ENCODE assay signal across 9 cellular contexts in the genomic region with DNA sequence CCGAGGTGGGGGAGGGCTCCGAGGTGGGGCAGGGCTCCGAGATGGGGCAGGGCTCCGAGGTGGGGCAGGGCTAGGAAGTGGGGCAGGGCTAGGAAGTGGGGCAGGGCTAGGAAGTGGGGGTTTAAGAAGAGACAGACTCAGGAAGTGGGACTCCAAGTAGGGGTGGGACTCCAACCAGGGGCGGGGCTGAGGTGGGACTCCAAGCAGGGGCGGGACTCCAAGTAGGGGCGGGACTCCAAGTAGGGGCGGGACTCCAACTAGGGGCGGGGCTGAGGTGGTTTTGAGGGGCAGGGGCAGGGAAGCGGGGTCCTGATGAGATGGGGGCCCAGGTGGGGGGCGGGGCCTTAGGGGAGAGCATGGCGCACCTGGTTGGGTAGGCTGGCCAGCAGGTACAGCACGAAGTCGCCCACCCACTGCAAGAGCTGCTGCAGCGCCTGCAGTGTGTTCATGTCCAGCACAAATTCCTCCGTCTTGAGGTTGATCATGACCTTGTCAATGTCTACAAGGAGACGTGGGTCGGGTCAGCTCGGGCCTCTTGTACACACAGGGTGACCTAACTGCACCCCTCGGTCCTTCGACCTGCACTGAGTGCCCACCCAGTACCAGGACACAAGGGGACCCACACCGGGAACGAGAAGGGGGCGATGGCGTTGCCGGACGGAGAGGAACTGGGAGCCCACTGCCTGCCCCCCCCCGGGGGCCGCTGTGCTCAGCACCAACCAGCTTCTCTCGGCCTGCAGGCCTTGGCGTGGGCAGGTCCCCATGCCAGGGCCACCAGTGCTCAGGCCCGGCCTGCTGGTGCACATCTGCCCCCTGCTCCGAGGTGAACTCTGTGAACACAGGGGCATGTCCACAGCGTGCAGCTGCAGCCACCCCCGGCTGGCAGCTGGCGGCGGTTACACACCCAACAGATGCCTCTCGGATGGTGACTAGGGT. TPM values are rescaled to one million over a fixed set of nuclear protein-coding genes. Genes with fewer than 3 reads are reported as not detected.
DNase-seq lines count a peak whose midpoint lies in the region.
"Had no signal": no experiment of that assay in that cellular context is flagged by ENCODE, and none has a peak within 500 bp of the region (broad histone marks: within the 10 kb centered on the region; RNA-seq: fewer than 3 reads in every experiment).

No MANE protein-coding gene starts in this region.

- H3K4me3 ChIP-seq in MG63: no peak overlapping the region
- H3K4me3 ChIP-seq: thoracic aorta had no signal

- DNase-seq in D341Med (ENCODE audit: low spot score) (peak; percentile 61), NAMALWA (ENCODE audit: low spot score) (peak; percentile 91), glomerular visceral epithelial cell (ENCODE audit: extremely low spot score) (peak; percentile 41), NCI-H446 treated with DMSO at 0.1 percent for 48 hours (lab: John Stamatoyannopoulos, UW) (no peak), MG63 (no peak), NCI-H146 (lab: John Stamatoyannopoulos, UW) (no peak)
- DNase-seq in activated CD8-positive, alpha-beta memory T cell treated with anti-CD3 and anti-CD28 coated beads for 1 hour (ENCODE audit: extremely low read depth in 1 of 2, low read depth in 1 of 2): peak; percentile 52 to 56
- peak; percentile 62 to 88 (median 70) for DNase-seq in stimulated activated naive CD4-positive, alpha-beta T cell (lab: John Stamatoyannopoulos, UW)

- H3K36me3 ChIP-seq in MG63: peaks cover 5% of the 10 kb centered on the region; the same call in 1 of the 2 replicates

- H3K9me3 ChIP-seq in MG63: no peaks in the 10 kb centered on the region
- H3K9me3 ChIP-seq: thoracic aorta had no signal

- H3K27me3 ChIP-seq in MG63: no peaks in the 10 kb centered on the region

RNA-seq across cellular contexts. Expression of a gene that starts 13.9 kb away (rescaled TPM):
- total RNA-seq in MG63 (2014; rRNA removed; shearing (Covaris generic); ENCODE audit: low replicate concordance): 2.8 TPM in 1 of 2 replicates, not detected in the other

RNA-seq across cellular contexts. Expression of a gene that starts 19.6 kb away (rescaled TPM):
- total RNA-seq in MG63 (2014; rRNA removed; shearing (Covaris generic); ENCODE audit: low replicate concordance): 18.1 and 20.4 TPM in 2 replicates

RNA-seq across cellular contexts. Expression of a gene that starts 19.9 kb away (rescaled TPM):
- total RNA-seq in MG63 (2014; rRNA removed; shearing (Covaris generic); ENCODE audit: low replicate concordance): not detected in 2 replicates
- total RNA-seq: thoracic aorta had no signal

RNA-seq across cellular contexts. Expression of a gene that starts 21.2 kb away (rescaled TPM):
- not detected in 2 replicates for total RNA-seq in MG63 (2014; rRNA removed; shearing (Covaris generic); ENCODE audit: low replicate concordance)

RNA-seq across cellular contexts. Expression of a gene that starts 32.6 kb away (rescaled TPM):
- not detected in 2 replicates for total RNA-seq in MG63 (2014; rRNA removed; shearing (Covaris generic); ENCODE audit: low replicate concordance)
- total RNA-seq: thoracic aorta had no signal

Comparison
In these comparisons a context has a peak if more than half of its experiments do, and no peak if none do; other contexts are left out.
1. DNase-seq: peak in D341Med (single experiment), NAMALWA (single experiment), activated CD8-positive, alpha-beta memory T cell treated with anti-CD3 and anti-CD28 coated beads for 1 hour (2 of 2), glomerular visceral epithelial cell (single experiment) and stimulated activated naive CD4-positive, alpha-beta T cell (6 of 6); none in NCI-H446 treated with DMSO at 0.1 percent for 48 hours (single experiment), MG63 (single experiment) and NCI-H146 (single experiment).